In genomic region chr11:68282141-68282860, GRCh38 we compare ENCODE assay signal across 8 cellular contexts. TPM values are rescaled to one million over a fixed set of nuclear protein-coding genes. Genes with fewer than 3 reads are reported as not detected.
A peak's percentile ranks its signal among the peaks of the same experiment; 100 is the strongest.
DNase-seq lines count a peak whose midpoint lies in the region; ATAC-seq and TF ChIP-seq lines count a peak whose summit lies in the region.

No MANE protein-coding gene starts in this region.

- H3K27ac ChIP-seq in H9 (ENCODE audit: insufficient read length, low read depth, low read length), result no peak overlapping the region

- H3K9me3 ChIP-seq in H9 (ENCODE audit: control insufficient read depth, low read depth, low read length), result no peaks in the 10 kb centered on the region

- H3K79me2 ChIP-seq in H9 (ENCODE audit: insufficient read depth, low read length), result no peaks in the 10 kb centered on the region

- H4K8ac ChIP-seq in H9 (replicated peaks; ENCODE audit: insufficient read length, low read depth, low read length), result no peak overlapping the region

- H3K27me3 ChIP-seq in H9 (ENCODE audit: insufficient read depth, low read length), result no peaks in the 10 kb centered on the region

- peaks cover 3% of the 10 kb centered on the region for H3K27me3 Mint-ChIP-seq in T-helper 2 cell treated with Interferon-gamma antibody and Interleukin-4, amounts not matched to agents 5 μg/mL and 100 μg/mL, for 36 hours (ENCODE audit: low read depth)
- peaks cover 0 to 13% (median 3%) of the 10 kb centered on the region in 5 donors for H3K27me3 Mint-ChIP-seq in naive thymus-derived CD8-positive, alpha-beta T cell
- peaks cover 4% of the 10 kb centered on the region for H3K27me3 Mint-ChIP-seq in H9 (ENCODE audit: low read depth)

- H3K36me3 Mint-ChIP-seq in T-helper 2 cell treated with Interferon-gamma antibody and Interleukin-4, amounts not matched to agents 5 μg/mL and 100 μg/mL, for 36 hours (ENCODE audit: low read depth), result peaks cover 4% of the 10 kb centered on the region
- peaks cover 0 to 8% (median 0%) of the 10 kb centered on the region in 3 donors for H3K36me3 Mint-ChIP-seq in naive thymus-derived CD8-positive, alpha-beta T cell
- no peaks in the 10 kb centered on the region for H3K36me3 Mint-ChIP-seq in H9 (ENCODE audit: insufficient read depth in 1 of 3, low read depth in 3 of 3)

- peaks cover 22% of the 10 kb centered on the region for H3K4me1 Mint-ChIP-seq in T-helper 2 cell treated with Interferon-gamma antibody and Interleukin-4, amounts not matched to agents 5 μg/mL and 100 μg/mL, for 36 hours (ENCODE audit: low read depth)
- H3K4me1 Mint-ChIP-seq in naive thymus-derived CD8-positive, alpha-beta T cell, result peaks cover 19 to 29% (median 20%) of the 10 kb centered on the region in 4 donors
- H3K4me1 Mint-ChIP-seq in H9, result peaks cover 3% of the 10 kb centered on the region in 2 experiments; a peak in 1 of 4 replicates

- no peak overlapping the region for H3K4me2 ChIP-seq in H9 (ENCODE audit: insufficient read depth, insufficient read length, low read length)

- H3T11ph ChIP-seq in H9 (ENCODE audit: low read length), result no peak overlapping the region

- no CpG with 5 or more reads among the region's 15 CpGs for WGBS in H9 (ENCODE audit: extremely low coverage, insufficient read length, low lambda C conversion rate)

- H4K20me1 ChIP-seq in H9 (ENCODE audit: control insufficient read depth, insufficient read depth, insufficient read length), result no peaks in the 10 kb centered on the region

- no peak for TF ChIP-seq CTCF in GM13977 (IDR thresholded peaks at IDR 0.05; ENCODE audit: extremely low read depth, insufficient read depth, missing control alignments)
- no peak for TF ChIP-seq CTCF in H9 (conservative IDR thresholded peaks at IDR 0.05)

- H2BK5ac ChIP-seq in H9 (ENCODE audit: insufficient read length, low read length), result no peak overlapping the region

- H2BK15ac ChIP-seq in H9 (ENCODE audit: low read depth, low read length), result no peak overlapping the region

- ATAC-seq in HG02981 (IDR thresholded peaks at IDR 0.05; ENCODE audit: unreplicated experiment) (peak; percentile 56), HG03521 (IDR thresholded peaks at IDR 0.05; ENCODE audit: unreplicated experiment) (no peak), HG02840 (IDR thresholded peaks at IDR 0.05; ENCODE audit: low FRiP score, unreplicated experiment) (no peak)
- peak; percentile 72 to 82 for ATAC-seq in naive thymus-derived CD8-positive, alpha-beta T cell

- no peak overlapping the region for H3K9ac ChIP-seq in H9 (ENCODE audit: extremely low read depth, insufficient read length, low read length)

- H3K9me3 Mint-ChIP-seq in T-helper 2 cell treated with Interferon-gamma antibody and Interleukin-4, amounts not matched to agents 5 μg/mL and 100 μg/mL, for 36 hours, result peaks cover 9% of the 10 kb centered on the region
- peaks cover 0 to 7% (median 0%) of the 10 kb centered on the region in 9 donors for H3K9me3 Mint-ChIP-seq in naive thymus-derived CD8-positive, alpha-beta T cell
- H3K9me3 Mint-ChIP-seq in H9, result peaks cover 4 to 6% of the 10 kb centered on the region in 2 experiments; a peak in 3 of 5 replicates

- H3K23me2 ChIP-seq in H9 (ENCODE audit: insufficient read length, low read depth, low read length, poor library complexity, severe bottlenecking), result no peaks in the 10 kb centered on the region

- H4K5ac ChIP-seq in H9 (ENCODE audit: insufficient read length, low read depth, low read length), result no peak overlapping the region

- no peak overlapping the region for H2BK12ac ChIP-seq in H9 (ENCODE audit: insufficient read length, low read depth, low read length)

- no peak overlapping the region for H2BK20ac ChIP-seq in H9 (ENCODE audit: low read depth, low read length, poor library complexity, severe bottlenecking)

- H3K4ac ChIP-seq in H9 (ENCODE audit: low read depth, low read length), result no peak overlapping the region

- no peak overlapping the region for H3K23ac ChIP-seq in H9 (ENCODE audit: insufficient read length, low read depth, low read length)

- no peak overlapping the region for H2AFZ ChIP-seq in H9 (ENCODE audit: low read length)

- H3K18ac ChIP-seq in H9 (ENCODE audit: insufficient read length, low read depth, low read length), result no peak overlapping the region

- H2BK120ac ChIP-seq in H9 (ENCODE audit: low read depth, low read length, poor library complexity, severe bottlenecking), result no peak overlapping the region

- H3K79me1 ChIP-seq in H9 (ENCODE audit: insufficient read depth, low read depth, low read length, poor library complexity, severe bottlenecking), result no peaks in the 10 kb centered on the region

- POLR2A ChIA-PET in naive thymus-derived CD8-positive, alpha-beta T cell (lab: Charles Lee), result interaction anchor here (1.0 to 2.3 kb wide), 2 partner anchors 10 to 15 kb away, joined by 3 to 18 read pairs; partner anchors contain the start of gene C11orf24

- peak overlapping the region; percentile 65 for H3K4me3 Mint-ChIP-seq in T-helper 2 cell treated with Interferon-gamma antibody and Interleukin-4, amounts not matched to agents 5 μg/mL and 100 μg/mL, for 36 hours
- peak overlapping the region; percentile 54 to 79 (median 72) for H3K4me3 Mint-ChIP-seq in naive thymus-derived CD8-positive, alpha-beta T cell
- H3K4me3 Mint-ChIP-seq in H9, result no peak overlapping the region

- no peak overlapping the region for H4K91ac ChIP-seq in H9 (ENCODE audit: insufficient read length, low read depth, low read length)

- in situ Hi-C loops in GM13977 (cut with MboI; ENCODE audit: low pct_unique_long_range_greater_than_20kb, low sequenced_read_pairs, unreplicated experiment), result no loop called here

- no peak overlapping the region for H3K56ac ChIP-seq in H9 (ENCODE audit: insufficient read length, low read depth, low read length)

- no peak overlapping the region for H2AK5ac ChIP-seq in H9 (ENCODE audit: insufficient read length, low read length)

- no peaks in the 10 kb centered on the region; the same call in 1 of the 2 replicates for H3K4me1 ChIP-seq in H9 (ENCODE audit: insufficient read depth, low read length)

- H3K27ac Mint-ChIP-seq in T-helper 2 cell treated with Interferon-gamma antibody and Interleukin-4, amounts not matched to agents 5 μg/mL and 100 μg/mL, for 36 hours, result peak overlapping the region; percentile 63
- H3K27ac Mint-ChIP-seq in naive thymus-derived CD8-positive, alpha-beta T cell, result peak overlapping the region in 8 of 10 donors; percentile 21 to 90 (median 66)
- peak overlapping the region in 1 of 3 experiments; percentile 49; a peak in 1 of 7 replicates for H3K27ac Mint-ChIP-seq in H9

- no peak overlapping the region; the same call in 1 of the 2 replicates for H3K14ac ChIP-seq in H9 (ENCODE audit: insufficient read depth, low read length)

- DNase-seq in GM13977 (ENCODE audit: low spot score) (peak; percentile 74), NCI-H774 (lab: John Stamatoyannopoulos, UW) (no peak), H9 (no peak)
- peak; percentile 67 for DNase-seq in T-helper 2 cell treated with Interferon-gamma antibody and Interleukin-4, amounts not matched to agents 5 μg/mL and 100 μg/mL, for 36 hours (ENCODE audit: low spot score)
- DNase-seq in naive thymus-derived CD8-positive, alpha-beta T cell, result peak in 6 of 10 donors; percentile 6 to 39 (median 18)

RNA-seq across cellular contexts. Expression of gene C11orf24, which starts 10.5 kb away (rescaled TPM):
- 10 to 100 TPM; 17.9 to 19.4 TPM for total RNA-seq in naive thymus-derived CD8-positive, alpha-beta T cell
- 10 to 100 TPM in 1 of 3 donors, 1 to 10 TPM in 2; 6.1 to 10.4 (median 6.6) TPM for polyA plus RNA-seq in naive thymus-derived CD8-positive, alpha-beta T cell
- total RNA-seq in H9 (2021), result 46.8 and 50.5 TPM in 2 replicates

RNA-seq across cellular contexts. Expression of gene LRP5, which starts 30.1 kb away (rescaled TPM):
- total RNA-seq in naive thymus-derived CD8-positive, alpha-beta T cell, result 1 to 10 TPM; 3.0 to 3.6 TPM
- polyA plus RNA-seq in naive thymus-derived CD8-positive, alpha-beta T cell, result 1 to 10 TPM in 2 of 3 donors, under 1 TPM in 1; 0.19 to 1.4 (median 1.4) TPM
- 38.4 and 41.3 TPM in 2 replicates for total RNA-seq in H9 (2021)

Comparison
In these comparisons a context has a peak if more than half of its experiments do, and no peak if none do; other contexts are left out.
1. DNase-seq: peak in GM13977 (single experiment), T-helper 2 cell treated with Interferon-gamma antibody and Interleukin-4, amounts not matched to agents 5 μg/mL and 100 μg/mL, for 36 hours (single experiment) and naive thymus-derived CD8-positive, alpha-beta T cell (6 of 10); none in NCI-H774 (single experiment) and H9 (single experiment).
2. ATAC-seq: peak in HG02981 (single experiment) and naive thymus-derived CD8-positive, alpha-beta T cell (2 of 2); none in HG03521 (single experiment) and HG02840 (single experiment).
3. H3K4me3 Mint-ChIP-seq: peak in T-helper 2 cell treated with Interferon-gamma antibody and Interleukin-4, amounts not matched to agents 5 μg/mL and 100 μg/mL, for 36 hours (single experiment) and naive thymus-derived CD8-positive, alpha-beta T cell (10 of 10); none in H9 (0 of 2).